Comparison of ENCODE assay signal across 15 cellular contexts in genomic region chr15:71526061-71526460, GRCh38.
DNase-seq lines count a peak whose midpoint lies in the region; ATAC-seq and TF ChIP-seq lines count a peak whose summit lies in the region.
"Had no signal": no experiment of that assay in that cellular context is flagged by ENCODE, and none has a peak within 500 bp of the region (broad histone marks: within the 10 kb centered on the region; RNA-seq: fewer than 3 reads in every experiment).

No MANE protein-coding gene starts in this region.

- H3K4me1 ChIP-seq in Karpas-422 (ENCODE audit: low read length) = peaks cover 17% of the 10 kb centered on the region

- DNase-seq in GM03348 (ENCODE audit: low spot score) (peak; percentile 59), astrocyte of the spinal cord (ENCODE audit: low read depth, low spot score) (peak; percentile 61), iris pigment epithelial cell (ENCODE audit: low read depth) (peak; percentile 60), retinal pigment epithelial cell (ENCODE audit: low read depth) (peak; percentile 18), Karpas-422 (no peak), RKO (ENCODE audit: low spot score) (no peak), KG1 (lab: John Stamatoyannopoulos, UW) (no peak)
- DNase-seq: activated CD4-positive, alpha-beta T cell treated with anti-CD3 and anti-CD28 coated beads, Interleukin-2, amount 10 ng/mL, durations not matched to agents 24 days and 14 days; CD4-positive, CD25-positive, alpha-beta regulatory T cell; HCEC 1CT; sigmoid colon had no signal

- H3K9me2 ChIP-seq in Karpas-422 (replicated peaks; ENCODE audit: insufficient read depth, low read length) = no peaks in the 10 kb centered on the region

- H3K27me3 ChIP-seq in Karpas-422 (ENCODE audit: low read length) = no peaks in the 10 kb centered on the region
- H3K27me3 ChIP-seq: cardiac muscle cell, sigmoid colon had no signal

- no peaks in the 10 kb centered on the region for H3K36me3 ChIP-seq in Karpas-422 (ENCODE audit: insufficient read depth, low read length)
- H3K36me3 ChIP-seq: cardiac muscle cell, sigmoid colon had no signal

- H3K27ac ChIP-seq in Karpas-422 (ENCODE audit: low read length) = no peak overlapping the region
- H3K27ac ChIP-seq: cardiac muscle cell, epithelial cell of prostate, sigmoid colon had no signal

- no peak overlapping the region for H2AFZ ChIP-seq in Karpas-422 (ENCODE audit: low read length)

- no peak overlapping the region for H3K4me2 ChIP-seq in Karpas-422 (ENCODE audit: low read depth, low read length, poor library complexity, severe bottlenecking)

- H3K79me2 ChIP-seq in Karpas-422 (ENCODE audit: low read length) = no peaks in the 10 kb centered on the region

- in situ Hi-C loops in astrocyte of the spinal cord (cut with HindIII; ENCODE audit: low sequenced_read_pairs) = no loop called here

- ATAC-seq in GM19455 (IDR thresholded peaks at IDR 0.05; ENCODE audit: unreplicated experiment) = no peak
- ATAC-seq: Panc1 had no signal

- no peaks in the 10 kb centered on the region for H4K20me1 ChIP-seq in Karpas-422 (ENCODE audit: insufficient read depth, low read depth, low read length)

- no peak for TF ChIP-seq CTCF in astrocyte of the spinal cord (IDR thresholded peaks at IDR 0.05; ENCODE audit: low read depth, low read length)
- TF ChIP-seq CTCF in retinal pigment epithelial cell (conservative IDR thresholded peaks at IDR 0.05; ENCODE audit: low read depth, low read length) = no peak

- H3K9ac ChIP-seq in Karpas-422 (ENCODE audit: low read length) = no peak overlapping the region

- H3K4me3 ChIP-seq in astrocyte of the spinal cord (ENCODE audit: low read depth, low read length) (no peak overlapping the region), retinal pigment epithelial cell (ENCODE audit: low read length) (no peak overlapping the region), Karpas-422 (ENCODE audit: low read length) (no peak overlapping the region)
- H3K4me3 ChIP-seq: cardiac muscle cell had no signal

- H3K9me3 ChIP-seq in Karpas-422 (ENCODE audit: low read length) = no peaks in the 10 kb centered on the region
- H3K9me3 ChIP-seq: sigmoid colon had no signal

Comparison
In these comparisons a context has a peak if more than half of its experiments do, and no peak if none do; other contexts are left out.
1. DNase-seq: peak in GM03348 (single experiment), astrocyte of the spinal cord (single experiment), iris pigment epithelial cell (single experiment) and retinal pigment epithelial cell (single experiment); none in Karpas-422 (single experiment), RKO (single experiment) and KG1 (single experiment).